ENCODE assay signal across 34 cellular contexts in the genomic region with DNA sequence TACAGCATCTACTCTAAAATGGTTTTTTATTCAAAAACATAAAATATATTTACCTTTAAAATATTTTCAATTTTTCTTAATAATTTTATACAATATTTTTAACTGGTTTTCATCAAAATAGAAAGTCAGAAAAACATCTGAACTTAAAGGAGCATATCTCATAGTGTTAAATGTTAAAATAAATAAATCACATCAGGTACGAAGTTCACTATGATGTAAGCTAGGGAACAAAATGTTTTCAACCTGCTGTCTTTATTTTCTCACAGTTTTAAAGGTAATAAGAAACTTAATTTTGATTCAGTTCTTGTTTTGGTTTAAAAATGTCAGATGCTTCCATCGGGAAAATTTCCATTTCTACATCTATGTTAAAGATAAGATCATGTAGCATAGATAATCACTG.
"Had no signal": no experiment of that assay in that cellular context is flagged by ENCODE, and none has a peak within 500 bp of the region (broad histone marks: within the 10 kb centered on the region; RNA-seq: fewer than 3 reads in every experiment).

No MANE protein-coding gene starts in this region.

- H3K4me1 Mint-ChIP-seq: activated CD4-positive, alpha-beta memory T cell treated with anti-CD3 and anti-CD28 coated beads, Interleukin-2, amount 10 ng/mL, durations not matched to agents 7 days and 5 days; activated CD4-positive, alpha-beta T cell treated with anti-CD3 and anti-CD28 coated beads, Interleukin-2, amount 10 ng/mL, durations not matched to agents 7 days and 5 days; central memory CD8-positive, alpha-beta T cell; T-helper 17 cell had no signal

- H3K27ac Mint-ChIP-seq: activated CD4-positive, alpha-beta memory T cell treated with anti-CD3 and anti-CD28 coated beads, Interleukin-2, amount 10 ng/mL, durations not matched to agents 7 days and 5 days; activated CD4-positive, alpha-beta T cell treated with anti-CD3 and anti-CD28 coated beads, Interleukin-2, amount 10 ng/mL, durations not matched to agents 7 days and 5 days; activated naive CD8-positive, alpha-beta T cell; activated T-cell treated with anti-CD3 and anti-CD28 coated beads, Interleukin-2, amount 50 U/mL, for 24 hours; activated T-cell treated with anti-CD3 and anti-CD28 coated beads, Interleukin-2, amount 50 U/mL, for 72 hours; dendritic cell treated with granulocyte-macrophage colony-stimulating factor and Interleukin-4, amounts not matched to agents 40 ng/mL and 50 ng/mL, for 4 days; endodermal cell; T-helper 17 cell; T-helper 2 cell treated with Interferon-gamma antibody and Interleukin-4, amounts not matched to agents 5 μg/mL and 100 μg/mL, for 36 hours had no signal

- H3K27ac ChIP-seq: brain microvascular endothelial cell, coronary artery, dorsolateral prefrontal cortex, gastrocnemius medialis had no signal

- H3K36me3 Mint-ChIP-seq: activated naive CD8-positive, alpha-beta T cell had no signal

- H3K27me3 ChIP-seq: brain microvascular endothelial cell, dorsolateral prefrontal cortex, gastrocnemius medialis had no signal

- H3K4me1 ChIP-seq: gastrocnemius medialis had no signal

- DNase-seq: activated CD4-positive, alpha-beta memory T cell treated with anti-CD3 and anti-CD28 coated beads, Interleukin-2, amount 10 ng/mL, durations not matched to agents 7 days and 5 days; activated CD4-positive, alpha-beta T cell treated with anti-CD3 and anti-CD28 coated beads for 1 hour; activated CD4-positive, alpha-beta T cell treated with anti-CD3 and anti-CD28 coated beads for 4 hours; activated CD4-positive, alpha-beta T cell treated with anti-CD3 and anti-CD28 coated beads, Interleukin-2, amount 10 ng/mL, durations not matched to agents 7 days and 5 days; activated CD4-positive, alpha-beta T cell treated with anti-CD3 and anti-CD28 coated beads, Interleukin-2, amount 50 U/mL, for 4 hours; activated CD4-positive, CD25-positive, alpha-beta regulatory T cell; activated CD8-positive, alpha-beta memory T cell treated with anti-CD3 and anti-CD28 coated beads, Interleukin-2, amount 50 U/mL, for 48 hours; activated effector memory CD4-positive, alpha-beta T cell treated with Interleukin-2 at 50 U/mL for 16 hours; activated gamma-delta T cell treated with Interleukin-2 at 50 U/mL for 16 hours; activated naive CD4-positive, alpha-beta T cell treated with anti-CD3 and anti-CD28 coated beads, Interleukin-2, amount 50 U/mL, for 16 hours; activated naive CD4-positive, alpha-beta T cell treated with Interleukin-2 at 50 U/mL for 16 hours; activated T-cell treated with anti-CD3 and anti-CD28 coated beads for 4 hours; activated T-cell treated with anti-CD3 and anti-CD28 coated beads, Interleukin-2, amount 50 U/mL, for 24 hours; activated T-cell treated with anti-CD3 and anti-CD28 coated beads, Interleukin-2, amount 50 U/mL, for 72 hours; amniotic stem cell; anterior cingulate cortex; brain microvascular endothelial cell; dorsolateral prefrontal cortex; effector memory CD4-positive, alpha-beta T cell; endodermal cell; foreskin fibroblast; gastrocnemius medialis; glutamatergic neuron; T-helper 1 cell; T-helper 17 cell; T1000 had no signal

- H3K9me3 ChIP-seq: gastrocnemius medialis had no signal

- H3K4me3 ChIP-seq: coronary artery, dorsolateral prefrontal cortex, gastrocnemius medialis had no signal

- H3K9me3 Mint-ChIP-seq: activated CD4-positive, alpha-beta memory T cell treated with anti-CD3 and anti-CD28 coated beads, Interleukin-2, amount 10 ng/mL, durations not matched to agents 7 days and 5 days; activated CD4-positive, alpha-beta T cell treated with anti-CD3 and anti-CD28 coated beads, Interleukin-2, amount 10 ng/mL, durations not matched to agents 7 days and 5 days; activated T-cell treated with anti-CD3 and anti-CD28 coated beads, Interleukin-2, amount 50 U/mL, for 24 hours; dendritic cell treated with granulocyte-macrophage colony-stimulating factor and Interleukin-4, amounts not matched to agents 40 ng/mL and 50 ng/mL, for 4 days; endodermal cell had no signal

- H3K27me3 Mint-ChIP-seq: activated CD4-positive, alpha-beta memory T cell treated with anti-CD3 and anti-CD28 coated beads, Interleukin-2, amount 10 ng/mL, durations not matched to agents 7 days and 5 days; activated CD4-positive, alpha-beta T cell treated with anti-CD3 and anti-CD28 coated beads, Interleukin-2, amount 10 ng/mL, durations not matched to agents 7 days and 5 days; activated naive CD8-positive, alpha-beta T cell; activated T-cell treated with anti-CD3 and anti-CD28 coated beads, Interleukin-2, amount 50 U/mL, for 24 hours; central memory CD8-positive, alpha-beta T cell; dendritic cell treated with granulocyte-macrophage colony-stimulating factor and Interleukin-4, amounts not matched to agents 40 ng/mL and 50 ng/mL, for 4 days; T-helper 17 cell had no signal

- FAIRE-seq: astrocyte, bronchial epithelial cell had no signal

- H3K4me3 Mint-ChIP-seq: activated CD4-positive, alpha-beta memory T cell treated with anti-CD3 and anti-CD28 coated beads, Interleukin-2, amount 10 ng/mL, durations not matched to agents 7 days and 5 days; activated CD4-positive, alpha-beta T cell treated with anti-CD3 and anti-CD28 coated beads, Interleukin-2, amount 10 ng/mL, durations not matched to agents 7 days and 5 days; activated naive CD8-positive, alpha-beta T cell; activated T-cell treated with anti-CD3 and anti-CD28 coated beads, Interleukin-2, amount 50 U/mL, for 24 hours; activated T-cell treated with anti-CD3 and anti-CD28 coated beads, Interleukin-2, amount 50 U/mL, for 72 hours; central memory CD8-positive, alpha-beta T cell; dendritic cell treated with granulocyte-macrophage colony-stimulating factor and Interleukin-4, amounts not matched to agents 40 ng/mL and 50 ng/mL, for 4 days; endodermal cell; T-helper 17 cell; T-helper 2 cell treated with Interferon-gamma antibody and Interleukin-4, amounts not matched to agents 5 μg/mL and 100 μg/mL, for 36 hours had no signal

- ATAC-seq: activated T-cell treated with anti-CD3 and anti-CD28 coated beads, Interleukin-2, amount 50 U/mL, for 72 hours; esophagus mucosa; gastrocnemius medialis; T-helper 17 cell had no signal

- H3K36me3 ChIP-seq: brain microvascular endothelial cell, gastrocnemius medialis had no signal
